11 cellular contexts compared by ENCODE assay signal in genomic region chr2:30481323-30481800, GRCh38. TPM values are rescaled to one million over a fixed set of nuclear protein-coding genes. Genes with fewer than 3 reads are reported as not detected.
DNase-seq lines count a peak whose midpoint lies in the region; ATAC-seq, FAIRE-seq and TF ChIP-seq lines count a peak whose summit lies in the region.
"Had no signal": no experiment of that assay in that cellular context is flagged by ENCODE, and none has a peak within 500 bp of the region (broad histone marks: within the 10 kb centered on the region; RNA-seq: fewer than 3 reads in every experiment).

No MANE protein-coding gene starts in this region.

- H3K79me2 ChIP-seq in trophoblast cell (ENCODE audit: control insufficient read depth, insufficient read depth, low read length, poor library complexity), result no peaks in the 10 kb centered on the region

- no peak overlapping the region for H4K91ac ChIP-seq in trophoblast cell (ENCODE audit: low read depth, low read length)

- H2BK120ac ChIP-seq in trophoblast cell (ENCODE audit: insufficient read depth, low read length, poor library complexity), result no peak overlapping the region

- H3K9ac ChIP-seq in trophoblast cell (ENCODE audit: low read length), result no peak overlapping the region

- no peak overlapping the region for H3K4me3 ChIP-seq in trophoblast cell (ENCODE audit: low read depth, low read length)
- H3K4me3 ChIP-seq: stomach had no signal

- H2BK12ac ChIP-seq in trophoblast cell (ENCODE audit: low read length), result no peak overlapping the region

- peak overlapping the region; percentile 8 for H3K4me2 ChIP-seq in trophoblast cell (ENCODE audit: low read length)

- H3K27ac ChIP-seq in trophoblast cell (ENCODE audit: low read depth, low read length), result no peak overlapping the region
- H3K27ac ChIP-seq: stomach had no signal

- no CpG with 5 or more reads among the region's 3 CpGs for WGBS in trophoblast cell (ENCODE audit: extremely low coverage, insufficient coverage, insufficient read length)

- TF ChIP-seq POLR2A in GM12891 (IDR thresholded peaks at IDR 0.05; ENCODE audit: low read depth, low read length), result no peak

- no peak overlapping the region for H2BK5ac ChIP-seq in trophoblast cell (ENCODE audit: low read depth, low read length, poor library complexity)

- no peak for DNase-seq in GM12891 (ENCODE audit: insufficient read length, low spot score)
- peak; percentile 64 for DNase-seq in NOMO-1 treated with DMSO at 0.1 percent for 48 hours (lab: John Stamatoyannopoulos, UW; ENCODE audit: unreplicated experiment)
- DNase-seq in foreskin melanocyte, result peak; percentile 16
- no peak for DNase-seq in trophoblast cell
- no peak for DNase-seq in DMS153 (lab: John Stamatoyannopoulos, UW)
- DNase-seq in NCI-H2081 (lab: John Stamatoyannopoulos, UW), result no peak
- DNase-seq: activated CD8-positive, alpha-beta memory T cell treated with anti-CD3 and anti-CD28 coated beads, Interleukin-2, amount 50 U/mL, for 48 hours; NCI-H2227 treated with DMSO at 0.1 percent for 48 hours; stomach had no signal

- H3K9me3 ChIP-seq in trophoblast cell (ENCODE audit: insufficient read depth, low read depth, low read length), result no peaks in the 10 kb centered on the region
- H3K9me3 ChIP-seq: stomach had no signal

- no peaks in the 10 kb centered on the region for H3K27me3 ChIP-seq in trophoblast cell (ENCODE audit: insufficient read depth, low read length)
- H3K27me3 ChIP-seq: stomach had no signal

- no peak overlapping the region for H4K12ac ChIP-seq in trophoblast cell (ENCODE audit: low read depth, low read length)

- no peak overlapping the region for H3K18ac ChIP-seq in trophoblast cell (ENCODE audit: low read length)

- H3K23ac ChIP-seq in trophoblast cell (ENCODE audit: low read length), result no peak overlapping the region

- peak; percentile 66 for FAIRE-seq in GM12891 (lab: Jason Lieb, UNC)

- no peak overlapping the region for H2AK5ac ChIP-seq in trophoblast cell (ENCODE audit: low read length)

- no peaks in the 10 kb centered on the region for H3K79me1 ChIP-seq in trophoblast cell (ENCODE audit: low read length)

- no peak overlapping the region for H2AFZ ChIP-seq in trophoblast cell (ENCODE audit: insufficient read depth, low read length, poor library complexity)

- H3K4ac ChIP-seq in trophoblast cell (ENCODE audit: low read depth, low read length), result no peak overlapping the region

- no peaks in the 10 kb centered on the region for H3K36me3 ChIP-seq in trophoblast cell (ENCODE audit: control insufficient read depth in 1 of 2, insufficient read depth in 2 of 2, low read length in 2 of 2)
- H3K36me3 ChIP-seq: stomach had no signal

- peaks cover 2 to 11% of the 10 kb centered on the region in 2 experiments for H3K4me1 ChIP-seq in trophoblast cell (ENCODE audit: control insufficient read depth in 1 of 2, insufficient read depth in 2 of 2, low read length in 2 of 2)

- H4K8ac ChIP-seq in trophoblast cell (ENCODE audit: low read depth, low read length), result no peak overlapping the region

- ATAC-seq in SK-N-SH treated with all-trans-retinoic acid at 6 μM for 48 hours (no peak), GM21619 (IDR thresholded peaks at IDR 0.05; ENCODE audit: unreplicated experiment) (no peak)

- no peak overlapping the region for H3K14ac ChIP-seq in trophoblast cell (ENCODE audit: low read length)

TF ChIP-seq in GM12891, 5 proteins besides CTCF, POLR2A, EP300 and RAD21:
- TF ChIP-seq POU2F2 (IDR thresholded peaks at IDR 0.05; ENCODE audit: low read depth, low read length) (no peak), TAF1 (IDR thresholded peaks at IDR 0.05; ENCODE audit: low read depth, low read length) (no peak), PAX5 (IDR thresholded peaks at IDR 0.05; ENCODE audit: insufficient read depth, low read length, severe bottlenecking) (no peak), SPI1 (IDR thresholded peaks at IDR 0.05; ENCODE audit: low read depth, low read length) (no peak; the same call in 1 of the 2 replicates), POLR2AphosphoS5 (IDR thresholded peaks at IDR 0.05; ENCODE audit: low read depth, low read length) (no peak)

TF ChIP-seq in SK-N-SH treated with all-trans-retinoic acid at 6 μM for 48 hours, 23 proteins besides CTCF, POLR2A, EP300 and RAD21:
- no peak for TF ChIP-seq CREB5 (CRISPR knock-in tag; IDR thresholded peaks at IDR 0.05; ENCODE audit: low read depth)
- TF ChIP-seq SNAI2 (CRISPR knock-in tag; IDR thresholded peaks at IDR 0.05), result no peak

RNA-seq across cellular contexts. Expression of gene LCLAT1, which starts 34.3 kb away (rescaled TPM):
- 2.5 TPM for polyA plus RNA-seq in GM12891 (2012; ENCODE audit: low read depth, missing spikeins)
- polyA plus RNA-seq in trophoblast cell (2013), result 10.4 and 10.6 TPM in 2 replicates

Comparison
In these comparisons a context has a peak if more than half of its experiments do, and no peak if none do; other contexts are left out.
1. DNase-seq: peak in NOMO-1 treated with DMSO at 0.1 percent for 48 hours (single experiment) and foreskin melanocyte (single experiment); none in GM12891 (single experiment), trophoblast cell (0 of 2), DMS153 (single experiment) and NCI-H2081 (0 of 2).